13 cellular contexts compared by ENCODE assay signal in genomic region chr15:91865486-91865885, GRCh38. TPM values are rescaled to one million over a fixed set of nuclear protein-coding genes. Genes with fewer than 3 reads are reported as not detected.
A peak's percentile ranks its signal among the peaks of the same experiment; 100 is the strongest.
DNase-seq lines count a peak whose midpoint lies in the region; ATAC-seq and TF ChIP-seq lines count a peak whose summit lies in the region.
"Had no signal": no experiment of that assay in that cellular context is flagged by ENCODE, and none has a peak within 500 bp of the region (broad histone marks: within the 10 kb centered on the region; RNA-seq: fewer than 3 reads in every experiment).

No MANE protein-coding gene starts in this region.

- TF ChIP-seq CTCF in cardiac muscle cell (IDR thresholded peaks at IDR 0.05; ENCODE audit: low read depth, low read length) (no peak), lung (IDR thresholded peaks at IDR 0.05; ENCODE audit: control extremely low read depth, extremely low read depth) (no peak), upper lobe of right lung (IDR thresholded peaks at IDR 0.05) (no peak)

- intact Hi-C loops in left cardiac atrium (cut with DNase I) = no loop called here
- intact Hi-C loops in upper lobe of right lung (cut with DNase I) = no loop called here
- intact Hi-C loops in posterior vena cava (cut with DNase I) = loop anchor here in 1 of 2 donors (5.0 kb wide), 1 partner anchor 57 kb away; no protein-coding TSS in a partner anchor

- H3K27ac ChIP-seq in cardiac muscle cell (peak overlapping the region; percentile 57), lung (ENCODE audit: low read depth in 1 of 2, low read length in 1 of 2) (peak overlapping the region; percentile 17 to 77), upper lobe of right lung (peak overlapping the region; percentile 84)

- 79 to 85% methylated on average over 7 of the region's 7 CpGs for WGBS in lung, 2 donors

- H3K27me3 ChIP-seq in cardiac muscle cell (no peaks in the 10 kb centered on the region), lung (ENCODE audit: control insufficient read depth, insufficient read depth) (no peaks in the 10 kb centered on the region), upper lobe of right lung (no peaks in the 10 kb centered on the region)

- ATAC-seq in left cardiac atrium (no peak), lung (ENCODE audit: insufficient read depth, low FRiP score) (no peak), upper lobe of right lung (no peak), GM18517 (IDR thresholded peaks at IDR 0.05; ENCODE audit: unreplicated experiment) (no peak)
- no peak for ATAC-seq in central memory CD8-positive, alpha-beta T cell (replicated peaks; ENCODE audit: extremely low read depth, poor library complexity, severe bottlenecking)

- no peaks in the 10 kb centered on the region for H3K36me3 ChIP-seq in cardiac muscle cell
- H3K36me3 ChIP-seq in lung (ENCODE audit: control insufficient read depth in 2 of 2, insufficient read depth in 2 of 2, low read length in 2 of 2) = no peaks in the 10 kb centered on the region
- no peaks in the 10 kb centered on the region for H3K36me3 ChIP-seq in upper lobe of right lung

- H3K27ac Mint-ChIP-seq in central memory CD8-positive, alpha-beta T cell (ENCODE audit: low read depth) = no peak overlapping the region
- H3K27ac Mint-ChIP-seq: activated naive CD4-positive, alpha-beta T cell treated with anti-CD3 and anti-CD28 coated beads, Interleukin-2, amount 50 U/mL, for 72 hours had no signal

- DNase-seq in cardiac muscle cell (ENCODE audit: low read depth in 1 of 2, low spot score in 1 of 2) = no peak
- DNase-seq in left cardiac atrium = no peak
- no peak for DNase-seq in central memory CD8-positive, alpha-beta T cell (ENCODE audit: low spot score in 2 of 2)
- no peak for DNase-seq in lung (ENCODE audit: low spot score)
- no peak for DNase-seq in upper lobe of right lung
- no peak for DNase-seq in middle frontal gyrus (ENCODE audit: extremely low spot score, low spot score)
- no peak for DNase-seq in posterior vena cava (ENCODE audit: low spot score)
- DNase-seq: ACHN, NCI-H526, SIG-M5 had no signal

- H3K4me3 Mint-ChIP-seq in central memory CD8-positive, alpha-beta T cell = peak overlapping the region; percentile 1
- H3K4me3 Mint-ChIP-seq: neural crest cell had no signal

- H3K4me1 Mint-ChIP-seq in central memory CD8-positive, alpha-beta T cell = peaks cover 64% of the 10 kb centered on the region

- H3K36me3 Mint-ChIP-seq in central memory CD8-positive, alpha-beta T cell (ENCODE audit: insufficient read depth) = peaks cover 3% of the 10 kb centered on the region

- H3K4me3 ChIP-seq in cardiac muscle cell (no peak overlapping the region), lung (no peak overlapping the region), upper lobe of right lung (no peak overlapping the region)

- no peaks in the 10 kb centered on the region for H3K9me3 Mint-ChIP-seq in central memory CD8-positive, alpha-beta T cell

- H3K9me3 ChIP-seq in cardiac muscle cell (ENCODE audit: low read depth) = no peaks in the 10 kb centered on the region
- no peaks in the 10 kb centered on the region for H3K9me3 ChIP-seq in lung (ENCODE audit: control insufficient read depth in 2 of 2, insufficient read depth in 1 of 2, low read length in 1 of 2)
- H3K9me3 ChIP-seq in upper lobe of right lung = no peaks in the 10 kb centered on the region

- H3K4me1 ChIP-seq in cardiac muscle cell (ENCODE audit: low read depth) (peaks cover 52% of the 10 kb centered on the region), lung (ENCODE audit: control insufficient read depth in 2 of 2, insufficient read depth in 2 of 2, low read length in 2 of 2) (peaks cover 23 to 26% of the 10 kb centered on the region in 2 donors), upper lobe of right lung (peaks cover 73% of the 10 kb centered on the region)

- H3K27me3 Mint-ChIP-seq in central memory CD8-positive, alpha-beta T cell = no peaks in the 10 kb centered on the region

RNA-seq across cellular contexts. Expression of gene SLCO3A1, which starts 12.0 kb away (rescaled TPM):
- total RNA-seq in cardiac muscle cell (25.2 and 35.5 TPM in 2 replicates), left cardiac atrium (10 to 100 TPM; 37.8 to 47.7 TPM), lung (10 to 100 TPM; 20.5 to 56.3 TPM), upper lobe of right lung (50.6 TPM), posterior vena cava (10 to 100 TPM; 26.6 to 27.7 TPM)
- polyA plus RNA-seq in cardiac muscle cell (71.9 and 92.3 TPM in 2 replicates), lung (10 to 100 TPM; 26.0 to 41.0 TPM)
